ENCODE assay signal across 8 cellular contexts in the genomic region with DNA sequence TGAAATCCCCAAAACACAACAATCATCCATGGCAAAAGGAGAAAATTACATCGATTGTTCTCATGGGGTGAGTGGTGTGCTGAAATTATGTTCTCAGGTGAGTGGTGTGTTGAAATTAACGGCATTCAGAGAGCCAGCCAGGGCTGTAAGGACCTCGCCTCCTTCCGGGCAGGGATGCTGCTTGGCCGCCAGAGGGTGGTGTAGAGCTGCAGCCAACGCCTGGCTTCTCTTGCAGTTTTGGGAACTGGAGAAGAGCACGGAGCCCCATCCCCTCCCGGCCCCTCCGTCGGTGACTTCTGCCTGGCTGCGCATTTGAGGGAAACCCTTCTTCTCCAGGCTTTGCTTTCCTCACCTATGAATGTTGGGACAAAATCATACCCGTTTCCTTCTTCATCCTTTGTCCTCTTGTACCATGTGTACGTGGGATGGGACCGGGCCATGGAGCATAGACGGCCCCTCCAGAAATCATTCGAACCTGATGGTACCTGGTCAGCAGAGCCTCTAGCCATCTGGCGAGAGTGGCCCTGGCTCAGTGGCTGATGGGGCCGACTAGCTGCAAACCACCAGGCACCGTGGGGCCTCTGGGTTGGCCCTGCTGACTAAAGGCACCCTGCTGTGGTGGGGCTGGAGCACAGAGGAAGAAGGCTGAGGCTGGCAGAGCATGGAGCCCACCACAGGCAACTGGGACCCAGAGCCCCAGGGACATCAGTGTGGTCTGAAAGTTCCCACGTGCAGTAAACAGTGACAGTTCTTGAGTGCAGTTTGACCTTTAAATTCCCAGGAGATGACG. TPM values are rescaled to one million over a fixed set of nuclear protein-coding genes. Genes with fewer than 3 reads are reported as not detected.
A peak's percentile ranks its signal among the peaks of the same experiment; 100 is the strongest.
DNase-seq lines count a peak whose midpoint lies in the region; ATAC-seq and TF ChIP-seq lines count a peak whose summit lies in the region.

No MANE protein-coding gene starts in this region.

- peaks cover 0 to 38% of the 10 kb centered on the region in 2 donors for H3K36me3 ChIP-seq in vagina

- peaks cover 31% of the 10 kb centered on the region for H3K4me1 Mint-ChIP-seq in osteocyte (ENCODE audit: unreplicated experiment)

- POLR2A ChIA-PET in AG04449 (lab: Yijun Ruan, JAX), result interaction anchor here (1.6 kb wide), 1 partner anchor 123 kb away, joined by 5 read pairs; no protein-coding TSS in a partner anchor

- peaks cover 28% of the 10 kb centered on the region for H3K36me3 Mint-ChIP-seq in osteocyte (ENCODE audit: unreplicated experiment)

- TF ChIP-seq CTCF in AG04449 (IDR thresholded peaks at IDR 0.05; ENCODE audit: insufficient read depth, low read length, missing control alignments), result peak; percentile 98
- peak; percentile 90 for TF ChIP-seq CTCF in foreskin keratinocyte (conservative IDR thresholded peaks at IDR 0.05)
- peak; percentile 97 for TF ChIP-seq CTCF in osteocyte (IDR thresholded peaks at IDR 0.05)
- peak; percentile 50 to 93 (median 83) for TF ChIP-seq CTCF in vagina (IDR thresholded peaks at IDR 0.05)

- no peak for TF ChIP-seq POLR2A in vagina (IDR thresholded peaks at IDR 0.05)

- H3K4me1 ChIP-seq in foreskin keratinocyte, result no peaks in the 10 kb centered on the region
- peaks cover 28% of the 10 kb centered on the region for H3K4me1 ChIP-seq in vagina

- no peaks in the 10 kb centered on the region for H3K9me3 Mint-ChIP-seq in osteocyte (ENCODE audit: unreplicated experiment)

- ATAC-seq in GM18498 (IDR thresholded peaks at IDR 0.05; ENCODE audit: unreplicated experiment), result peak; percentile 86
- ATAC-seq in HG03175 (IDR thresholded peaks at IDR 0.05; ENCODE audit: unreplicated experiment), result peak; percentile 79
- ATAC-seq in foreskin keratinocyte, result peak; percentile 81

- H3K27me3 ChIP-seq in foreskin keratinocyte (no peaks in the 10 kb centered on the region), vagina (no peaks in the 10 kb centered on the region)

- H3K27ac ChIP-seq in foreskin keratinocyte (no peak overlapping the region), vagina (no peak overlapping the region)

- H3K4me3 Mint-ChIP-seq in osteocyte (ENCODE audit: unreplicated experiment), result no peak overlapping the region

- H3K9me3 ChIP-seq in vagina, result no peaks in the 10 kb centered on the region

- peak overlapping the region; percentile 56 for H3K27ac Mint-ChIP-seq in osteocyte (ENCODE audit: unreplicated experiment)

- intact Hi-C loops in vagina (cut with DNase I), result loop anchor here (2.0 kb wide), 1 partner anchor 126 kb away; no protein-coding TSS in a partner anchor

- no peak overlapping the region for H3K4me3 ChIP-seq in AG04449 (ENCODE audit: low read depth, low read length)
- H3K4me3 ChIP-seq in vagina, result no peak overlapping the region

- no peaks in the 10 kb centered on the region for H3K27me3 Mint-ChIP-seq in osteocyte (ENCODE audit: unreplicated experiment)

- DNase-seq in AG04449 (ENCODE audit: low read depth, low spot score), result peak; percentile 7
- peak; percentile 65 for DNase-seq in OCI-M1 (lab: John Stamatoyannopoulos, UW)
- peak; percentile 20 to 21 for DNase-seq in activated T-helper 1 cell treated with anti-CD3 and anti-CD28 coated beads, Interleukin-2, amount 50 U/mL, for 16 hours (ENCODE audit: low read depth in 1 of 2, low spot score in 1 of 2)
- DNase-seq in foreskin keratinocyte, result peak; percentile 9 to 29
- no peak for DNase-seq in osteocyte (ENCODE audit: extremely low spot score, unreplicated experiment)
- no peak for DNase-seq in vagina (ENCODE audit: extremely low spot score in 2 of 2)

- CTCF ChIA-PET in AG04449 (lab: Yijun Ruan, JAX), result interaction anchor here (0.6 to 9.9 kb wide), 42 partner anchors 9 to 448 kb away, joined by 3 to 202 read pairs (median 6); a partner anchor contains a TSS

RNA-seq across cellular contexts. Expression of a gene that starts 28.4 kb away (rescaled TPM):
- total RNA-seq in foreskin keratinocyte (12.1 and 12.9 TPM in 2 replicates), osteocyte (20.4 and 24.5 TPM in 2 replicates), vagina (19.2 TPM)
- 7.1 and 7.4 TPM in 2 replicates for polyA plus RNA-seq in foreskin keratinocyte

RNA-seq across cellular contexts. Expression of a gene that starts 28.4 kb away (rescaled TPM):
- total RNA-seq in foreskin keratinocyte (11.5 and 17.8 TPM in 2 replicates), osteocyte (25.2 and 25.9 TPM in 2 replicates), vagina (46.9 TPM)
- 10.4 and 12.9 TPM in 2 replicates for polyA plus RNA-seq in foreskin keratinocyte

Comparison
In these comparisons a context has a peak if more than half of its experiments do, and no peak if none do; other contexts are left out.
1. DNase-seq: peak in AG04449 (single experiment), OCI-M1 (single experiment), activated T-helper 1 cell treated with anti-CD3 and anti-CD28 coated beads, Interleukin-2, amount 50 U/mL, for 16 hours (2 of 2) and foreskin keratinocyte (2 of 2); none in osteocyte (single experiment) and vagina (0 of 2).
2. Peak in every context shown above with its lines, with median percentiles within 50 percentile points of each other: CTCF ChIP-seq and ATAC-seq.